Comparison of ENCODE assay signal across 27 cellular contexts in the genomic region with DNA sequence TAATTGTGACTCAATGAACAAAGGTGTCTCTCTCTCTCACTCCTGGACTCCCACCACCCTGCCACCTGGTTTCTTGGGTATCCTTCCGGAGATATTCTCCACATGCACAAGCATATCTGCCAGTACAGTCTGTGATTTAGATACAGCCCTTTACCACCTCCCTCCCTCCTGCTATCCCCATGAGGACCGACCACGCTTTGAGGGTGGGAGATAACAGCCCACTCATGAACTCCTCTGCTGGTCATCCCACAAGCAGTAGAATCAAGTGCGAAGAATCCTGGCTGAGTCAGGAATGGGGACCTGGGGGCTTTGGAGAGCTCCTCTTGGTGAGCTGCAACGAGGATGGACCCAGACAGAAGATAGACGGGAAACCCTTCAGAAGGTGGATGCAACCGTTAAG. TPM values are rescaled to one million over a fixed set of nuclear protein-coding genes. Genes with fewer than 3 reads are reported as not detected.
DNase-seq lines count a peak whose midpoint lies in the region; ATAC-seq, FAIRE-seq and TF ChIP-seq lines count a peak whose summit lies in the region.
"Had no signal": no experiment of that assay in that cellular context is flagged by ENCODE, and none has a peak within 500 bp of the region (broad histone marks: within the 10 kb centered on the region; RNA-seq: fewer than 3 reads in every experiment).

No MANE protein-coding gene starts in this region.

- TF ChIP-seq CTCF in HEK293 (tag by site-specific recombination; IDR thresholded peaks at IDR 0.05) (no peak), type B pancreatic cell (conservative IDR thresholded peaks at IDR 0.05) (no peak)

- no peak overlapping the region for H3K4me3 Mint-ChIP-seq in type B pancreatic cell
- no peak overlapping the region for H3K4me3 Mint-ChIP-seq in activated naive CD8-positive, alpha-beta T cell treated with anti-CD3 and anti-CD28 coated beads for 36 hours
- H3K4me3 Mint-ChIP-seq: CD14-positive monocyte; CD4-positive, alpha-beta memory T cell; CD4-positive, CD25-positive, alpha-beta regulatory T cell; CD8-positive, alpha-beta memory T cell had no signal

- no peak overlapping the region for H3K56ac ChIP-seq in mesendoderm (ENCODE audit: low read length)

- H3K23ac ChIP-seq in mesendoderm (ENCODE audit: low read length): no peak overlapping the region

- ATAC-seq in HG03521 (IDR thresholded peaks at IDR 0.05; ENCODE audit: unreplicated experiment): no peak
- ATAC-seq: GM12878 had no signal

- no peak overlapping the region for H2BK15ac ChIP-seq in mesendoderm (replicated peaks; ENCODE audit: low read depth)

- no peaks in the 10 kb centered on the region for H3K27me3 Mint-ChIP-seq in type B pancreatic cell
- peaks cover 50% of the 10 kb centered on the region for H3K27me3 Mint-ChIP-seq in activated naive CD8-positive, alpha-beta T cell treated with anti-CD3 and anti-CD28 coated beads for 36 hours

- peak overlapping the region; percentile 74 for H2AK5ac ChIP-seq in mesendoderm (ENCODE audit: low read length)

- H3K4me1 ChIP-seq in HEK293 (ENCODE audit: control insufficient read depth, insufficient read depth, low read length) (no peaks in the 10 kb centered on the region), mesendoderm (ENCODE audit: control insufficient read depth, low read depth, low read length) (peaks cover 4% of the 10 kb centered on the region)
- H3K4me1 ChIP-seq: BE2C had no signal

- no peaks in the 10 kb centered on the region for H3K9me3 Mint-ChIP-seq in type B pancreatic cell
- no peaks in the 10 kb centered on the region for H3K9me3 Mint-ChIP-seq in activated naive CD8-positive, alpha-beta T cell treated with anti-CD3 and anti-CD28 coated beads for 36 hours
- H3K9me3 Mint-ChIP-seq: CD4-positive, alpha-beta memory T cell; CD4-positive, CD25-positive, alpha-beta regulatory T cell had no signal

- H3K79me1 ChIP-seq in mesendoderm (ENCODE audit: low read length): no peaks in the 10 kb centered on the region

- WGBS in mesendoderm (ENCODE audit: extremely low coverage, insufficient coverage, low lambda C conversion rate): no CpG with 5 or more reads among the region's 7 CpGs

- no peak overlapping the region for H4K5ac ChIP-seq in mesendoderm (ENCODE audit: low read length)

- H3K4me1 Mint-ChIP-seq in type B pancreatic cell (ENCODE audit: unreplicated experiment): peaks cover 4% of the 10 kb centered on the region
- peaks cover 4% of the 10 kb centered on the region for H3K4me1 Mint-ChIP-seq in activated naive CD8-positive, alpha-beta T cell treated with anti-CD3 and anti-CD28 coated beads for 36 hours

- no peak overlapping the region for H3K9ac ChIP-seq in mesendoderm (ENCODE audit: low read length)
- H3K9ac ChIP-seq: BLaER1 had no signal

- no peaks in the 10 kb centered on the region for H3K27me3 ChIP-seq in mesendoderm (ENCODE audit: insufficient read depth, low read length, poor library complexity)
- H3K27me3 ChIP-seq: BE2C, BLaER1 had no signal

- H3K4ac ChIP-seq in mesendoderm (ENCODE audit: low read depth, low read length): no peak overlapping the region

- CTCF ChIA-PET in HEK293 (lab: Yijun Ruan, JAX): no interaction called here

- no peaks in the 10 kb centered on the region for H3K36me3 Mint-ChIP-seq in type B pancreatic cell
- no peaks in the 10 kb centered on the region for H3K36me3 Mint-ChIP-seq in activated naive CD8-positive, alpha-beta T cell treated with anti-CD3 and anti-CD28 coated beads for 36 hours
- H3K36me3 Mint-ChIP-seq: CD4-positive, alpha-beta memory T cell; CD4-positive, CD25-positive, alpha-beta regulatory T cell had no signal

- H3K27ac Mint-ChIP-seq in type B pancreatic cell: peak overlapping the region; percentile 8
- no peak overlapping the region for H3K27ac Mint-ChIP-seq in activated naive CD8-positive, alpha-beta T cell treated with anti-CD3 and anti-CD28 coated beads for 36 hours
- H3K27ac Mint-ChIP-seq: CD4-positive, alpha-beta memory T cell; CD4-positive, CD25-positive, alpha-beta regulatory T cell had no signal

- no peak overlapping the region for H2BK5ac ChIP-seq in mesendoderm (ENCODE audit: low read length)

- H3K9me3 ChIP-seq in HEK293 (ENCODE audit: control insufficient read depth, insufficient read depth, low read depth, low read length): no peaks in the 10 kb centered on the region
- H3K9me3 ChIP-seq: BE2C, BLaER1 had no signal

- TF ChIP-seq POLR2A in GM12891 (IDR thresholded peaks at IDR 0.05; ENCODE audit: low read depth, low read length): no peak

- peak; percentile 28 for FAIRE-seq in GM12891 (lab: Jason Lieb, UNC)
- FAIRE-seq: A204.1, GM19239 had no signal

- H3K4me3 ChIP-seq in HEK293 (ENCODE audit: low read depth, low read length) (no peak overlapping the region), mesendoderm (ENCODE audit: low read length) (no peak overlapping the region)
- H3K4me3 ChIP-seq: BLaER1, GM12878 had no signal

- H2BK120ac ChIP-seq in mesendoderm (ENCODE audit: low read depth, low read length): no peak overlapping the region

- no peaks in the 10 kb centered on the region for H3K79me2 ChIP-seq in mesendoderm (ENCODE audit: control insufficient read depth, insufficient read depth, low read length)

- no peak overlapping the region for H4K8ac ChIP-seq in mesendoderm (ENCODE audit: low read depth, low read length)

- no peak overlapping the region for H3K4me2 ChIP-seq in mesendoderm (ENCODE audit: low read length)
- H3K4me2 ChIP-seq: BLaER1 had no signal

- no peaks in the 10 kb centered on the region for H3K36me3 ChIP-seq in HEK293 (ENCODE audit: control insufficient read depth in 2 of 2, insufficient read depth in 1 of 2, low read length in 2 of 2)
- no peaks in the 10 kb centered on the region for H3K36me3 ChIP-seq in mesendoderm (ENCODE audit: control insufficient read depth, insufficient read depth, low read length)
- H3K36me3 ChIP-seq: BE2C, BLaER1 had no signal

- H3K27ac ChIP-seq in HEK293 (ENCODE audit: extremely low read depth, low read depth, low read length): no peak overlapping the region
- H3K27ac ChIP-seq in mesendoderm (ENCODE audit: low read depth, low read length): no peak overlapping the region
- H3K27ac ChIP-seq: BLaER1 had no signal

- no peak for DNase-seq in GM12891 (ENCODE audit: insufficient read length, low spot score)
- no peak for DNase-seq in mesendoderm
- DNase-seq in type B pancreatic cell (ENCODE audit: extremely low spot score, unreplicated experiment): peak; percentile 25
- DNase-seq in NCI-H748 treated with DMSO at 0.1 percent for 48 hours (lab: John Stamatoyannopoulos, UW): no peak
- no peak for DNase-seq in activated naive CD8-positive, alpha-beta T cell treated with anti-CD3 and anti-CD28 coated beads for 36 hours
- DNase-seq: 8988T; ACHN; BE2C; C1 segment of cervical spinal cord; CD4-positive, alpha-beta memory T cell; CD4-positive, CD25-positive, alpha-beta regulatory T cell; CD8-positive, alpha-beta memory T cell; COR-L47; DMS 273 treated with DMSO at 0.1 percent for 48 hours; DMS153; DMS53; DMS79; DND-41; EL; GDM1 had no signal

- POLR2A ChIA-PET in HEK293 (lab: Yijun Ruan, JAX): no interaction called here

- H3K18ac ChIP-seq in mesendoderm (ENCODE audit: low read length): no peak overlapping the region

TF ChIP-seq in GM12891, 5 proteins besides CTCF, POLR2A, EP300 and RAD21:
- no peak for TF ChIP-seq POU2F2 (IDR thresholded peaks at IDR 0.05; ENCODE audit: low read depth, low read length)
- no peak for TF ChIP-seq PAX5 (IDR thresholded peaks at IDR 0.05; ENCODE audit: insufficient read depth, low read length, severe bottlenecking)
- no peak for TF ChIP-seq POLR2AphosphoS5 (IDR thresholded peaks at IDR 0.05; ENCODE audit: low read depth, low read length)
- TF ChIP-seq TAF1 (IDR thresholded peaks at IDR 0.05; ENCODE audit: low read depth, low read length): no peak
- TF ChIP-seq SPI1 (IDR thresholded peaks at IDR 0.05; ENCODE audit: low read depth, low read length): no peak

TF ChIP-seq in HEK293, 187 proteins besides CTCF, POLR2A, EP300 and RAD21:
- TF ChIP-seq, protein P1, sequence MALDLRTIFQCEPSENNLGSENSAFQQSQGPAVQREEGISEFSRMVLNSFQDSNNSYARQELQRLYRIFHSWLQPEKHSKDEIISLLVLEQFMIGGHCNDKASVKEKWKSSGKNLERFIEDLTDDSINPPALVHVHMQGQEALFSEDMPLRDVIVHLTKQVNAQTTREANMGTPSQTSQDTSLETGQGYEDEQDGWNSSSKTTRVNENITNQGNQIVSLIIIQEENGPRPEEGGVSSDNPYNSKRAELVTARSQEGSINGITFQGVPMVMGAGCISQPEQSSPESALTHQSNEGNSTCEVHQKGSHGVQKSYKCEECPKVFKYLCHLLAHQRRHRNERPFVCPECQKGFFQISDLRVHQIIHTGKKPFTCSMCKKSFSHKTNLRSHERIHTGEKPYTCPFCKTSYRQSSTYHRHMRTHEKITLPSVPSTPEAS (tag by site-specific recombination; IDR thresholded peaks at IDR 0.05): no peak
- TF ChIP-seq SP2 (tag by site-specific recombination; IDR thresholded peaks at IDR 0.05): no peak
- TF ChIP-seq ZFHX2 (tag by site-specific recombination; conservative IDR thresholded peaks at IDR 0.05): peak; percentile 44
- TF ChIP-seq EGR2 (tag by site-specific recombination; IDR thresholded peaks at IDR 0.05; ENCODE audit: low read depth): peak; percentile 61
TF ChIP-seq in HEK293: peak in this region for 2.

RNA-seq across cellular contexts. Expression of gene MXI1, which starts 28.2 kb away (rescaled TPM):
- polyA plus RNA-seq in GM12891 (2012; ENCODE audit: low read depth, missing spikeins): 12.5 TPM
- polyA plus RNA-seq in mesendoderm (2013, experiment 1 of 2): 4.7 TPM
- 4.4 TPM for polyA plus RNA-seq in mesendoderm (2013, experiment 2 of 2)
- total RNA-seq in type B pancreatic cell (ENCODE audit: low replicate concordance): 17.8 and 34.7 TPM in 2 replicates
- 10 to 100 TPM; 24.4 to 26.7 TPM for total RNA-seq in activated naive CD8-positive, alpha-beta T cell treated with anti-CD3 and anti-CD28 coated beads for 36 hours
